In the genomic region with DNA sequence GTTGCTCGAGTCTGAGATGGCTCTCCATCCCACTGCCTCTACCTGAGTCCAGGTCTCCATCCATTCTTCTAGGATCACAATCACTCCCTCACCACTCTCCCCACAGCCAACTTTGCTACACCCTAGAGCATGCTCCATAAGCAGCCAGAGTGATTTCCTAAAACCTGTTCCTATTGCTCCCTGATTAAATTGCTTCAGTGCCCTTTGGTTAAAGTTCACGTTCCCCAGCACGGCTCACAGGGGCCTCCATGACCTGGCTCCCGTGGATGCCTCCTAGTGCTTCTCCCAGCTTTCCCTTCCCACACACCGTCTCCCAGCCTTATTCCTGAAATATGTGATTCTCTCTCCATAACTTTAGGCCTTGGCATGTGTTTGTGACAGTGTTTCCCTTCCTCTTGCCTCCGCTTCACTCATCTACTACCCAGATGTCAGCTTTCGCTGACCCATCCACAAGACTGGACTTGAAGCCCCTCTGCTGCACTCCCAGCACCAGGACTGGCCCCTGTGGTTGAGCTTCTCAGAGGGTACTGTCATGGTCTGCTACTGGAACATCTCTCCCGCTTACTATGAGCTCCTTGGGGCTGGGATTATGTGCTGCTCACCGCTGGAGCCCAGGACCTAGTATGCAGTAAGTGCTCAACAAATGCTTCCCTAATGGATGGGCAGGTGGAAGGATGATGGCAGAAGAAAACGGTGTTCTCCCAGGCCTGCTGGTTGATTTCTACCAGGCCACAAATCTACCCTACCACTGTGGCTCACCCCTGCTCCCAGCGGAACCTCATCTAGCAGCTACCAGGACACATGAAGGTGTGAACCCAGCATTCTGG, we compare ENCODE assay signal across 1 cellular context.
TF ChIP-seq lines count a peak whose summit lies in the region.

No MANE protein-coding gene starts in this region.

TF ChIP-seq in liver, 16 proteins besides CTCF, POLR2A, EP300 and RAD21:
- TF ChIP-seq GABPA (IDR thresholded peaks at IDR 0.05 in 1 of 2, conservative IDR thresholded peaks at IDR 0.05 in 1 of 2) (peak in 1 of 2 donors; percentile 47), FOXA1 (IDR thresholded peaks at IDR 0.05) (peak; percentile 16), NR2F2 (IDR thresholded peaks at IDR 0.05) (peak; percentile 34), FOXA2 (IDR thresholded peaks at IDR 0.05) (peak; percentile 54), YY1 (IDR thresholded peaks at IDR 0.05) (peak; percentile 84), JUND (IDR thresholded peaks at IDR 0.05) (peak in 1 of 2 donors; percentile 48), HNF4G (IDR thresholded peaks at IDR 0.05) (peak; percentile 63), RXRA (IDR thresholded peaks at IDR 0.05) (peak; percentile 90 to 95), EGR1 (IDR thresholded peaks at IDR 0.05; ENCODE audit: low read depth in 2 of 2) (no peak), SP1 (IDR thresholded peaks at IDR 0.05) (peak; percentile 82), HNF4A (conservative IDR thresholded peaks at IDR 0.05) (peak; percentile 91 to 97), TAF1 (conservative IDR thresholded peaks at IDR 0.05) (no peak)
- TF ChIP-seq, protein P1, sequence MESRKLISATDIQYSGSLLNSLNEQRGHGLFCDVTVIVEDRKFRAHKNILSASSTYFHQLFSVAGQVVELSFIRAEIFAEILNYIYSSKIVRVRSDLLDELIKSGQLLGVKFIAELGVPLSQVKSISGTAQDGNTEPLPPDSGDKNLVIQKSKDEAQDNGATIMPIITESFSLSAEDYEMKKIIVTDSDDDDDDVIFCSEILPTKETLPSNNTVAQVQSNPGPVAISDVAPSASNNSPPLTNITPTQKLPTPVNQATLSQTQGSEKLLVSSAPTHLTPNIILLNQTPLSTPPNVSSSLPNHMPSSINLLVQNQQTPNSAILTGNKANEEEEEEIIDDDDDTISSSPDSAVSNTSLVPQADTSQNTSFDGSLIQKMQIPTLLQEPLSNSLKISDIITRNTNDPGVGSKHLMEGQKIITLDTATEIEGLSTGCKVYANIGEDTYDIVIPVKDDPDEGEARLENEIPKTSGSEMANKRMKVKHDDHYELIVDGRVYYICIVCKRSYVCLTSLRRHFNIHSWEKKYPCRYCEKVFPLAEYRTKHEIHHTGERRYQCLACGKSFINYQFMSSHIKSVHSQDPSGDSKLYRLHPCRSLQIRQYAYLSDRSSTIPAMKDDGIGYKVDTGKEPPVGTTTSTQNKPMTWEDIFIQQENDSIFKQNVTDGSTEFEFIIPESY (IDR thresholded peaks at IDR 0.05): peak; percentile 79
- TF ChIP-seq, protein P2, sequence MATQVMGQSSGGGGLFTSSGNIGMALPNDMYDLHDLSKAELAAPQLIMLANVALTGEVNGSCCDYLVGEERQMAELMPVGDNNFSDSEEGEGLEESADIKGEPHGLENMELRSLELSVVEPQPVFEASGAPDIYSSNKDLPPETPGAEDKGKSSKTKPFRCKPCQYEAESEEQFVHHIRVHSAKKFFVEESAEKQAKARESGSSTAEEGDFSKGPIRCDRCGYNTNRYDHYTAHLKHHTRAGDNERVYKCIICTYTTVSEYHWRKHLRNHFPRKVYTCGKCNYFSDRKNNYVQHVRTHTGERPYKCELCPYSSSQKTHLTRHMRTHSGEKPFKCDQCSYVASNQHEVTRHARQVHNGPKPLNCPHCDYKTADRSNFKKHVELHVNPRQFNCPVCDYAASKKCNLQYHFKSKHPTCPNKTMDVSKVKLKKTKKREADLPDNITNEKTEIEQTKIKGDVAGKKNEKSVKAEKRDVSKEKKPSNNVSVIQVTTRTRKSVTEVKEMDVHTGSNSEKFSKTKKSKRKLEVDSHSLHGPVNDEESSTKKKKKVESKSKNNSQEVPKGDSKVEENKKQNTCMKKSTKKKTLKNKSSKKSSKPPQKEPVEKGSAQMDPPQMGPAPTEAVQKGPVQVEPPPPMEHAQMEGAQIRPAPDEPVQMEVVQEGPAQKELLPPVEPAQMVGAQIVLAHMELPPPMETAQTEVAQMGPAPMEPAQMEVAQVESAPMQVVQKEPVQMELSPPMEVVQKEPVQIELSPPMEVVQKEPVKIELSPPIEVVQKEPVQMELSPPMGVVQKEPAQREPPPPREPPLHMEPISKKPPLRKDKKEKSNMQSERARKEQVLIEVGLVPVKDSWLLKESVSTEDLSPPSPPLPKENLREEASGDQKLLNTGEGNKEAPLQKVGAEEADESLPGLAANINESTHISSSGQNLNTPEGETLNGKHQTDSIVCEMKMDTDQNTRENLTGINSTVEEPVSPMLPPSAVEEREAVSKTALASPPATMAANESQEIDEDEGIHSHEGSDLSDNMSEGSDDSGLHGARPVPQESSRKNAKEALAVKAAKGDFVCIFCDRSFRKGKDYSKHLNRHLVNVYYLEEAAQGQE (IDR thresholded peaks at IDR 0.05): peak; percentile 65
- TF ChIP-seq, protein P3, sequence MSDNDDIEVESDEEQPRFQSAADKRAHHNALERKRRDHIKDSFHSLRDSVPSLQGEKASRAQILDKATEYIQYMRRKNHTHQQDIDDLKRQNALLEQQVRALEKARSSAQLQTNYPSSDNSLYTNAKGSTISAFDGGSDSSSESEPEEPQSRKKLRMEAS (IDR thresholded peaks at IDR 0.05): peak; percentile 83
- TF ChIP-seq, protein P4, sequence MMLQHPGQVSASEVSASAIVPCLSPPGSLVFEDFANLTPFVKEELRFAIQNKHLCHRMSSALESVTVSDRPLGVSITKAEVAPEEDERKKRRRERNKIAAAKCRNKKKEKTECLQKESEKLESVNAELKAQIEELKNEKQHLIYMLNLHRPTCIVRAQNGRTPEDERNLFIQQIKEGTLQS (IDR thresholded peaks at IDR 0.05): no peak
